15 cellular contexts compared by ENCODE assay signal in the genomic region with DNA sequence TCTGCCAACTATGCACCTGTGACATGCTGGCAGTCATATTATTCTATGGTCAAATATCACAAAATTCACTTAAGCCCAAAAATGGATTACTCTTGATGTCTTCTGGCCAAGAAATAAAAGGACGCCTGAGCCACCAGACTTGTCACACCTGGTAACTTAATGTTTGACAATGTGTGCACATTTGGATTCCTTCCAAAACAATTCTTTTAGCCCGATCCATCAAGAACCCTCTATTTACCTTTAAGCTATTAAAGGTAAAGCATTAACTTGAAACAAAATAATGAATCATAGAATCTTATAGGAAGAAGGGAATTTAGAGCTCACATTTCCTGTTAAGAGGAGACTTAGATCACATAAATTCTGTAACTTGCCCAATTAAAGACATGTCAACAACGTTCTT. TPM values are rescaled to one million over a fixed set of nuclear protein-coding genes. Genes with fewer than 3 reads are reported as not detected.
A peak's percentile ranks its signal among the peaks of the same experiment; 100 is the strongest.
DNase-seq lines count a peak whose midpoint lies in the region; ATAC-seq and TF ChIP-seq lines count a peak whose summit lies in the region.
"Had no signal": no experiment of that assay in that cellular context is flagged by ENCODE, and none has a peak within 500 bp of the region (broad histone marks: within the 10 kb centered on the region; RNA-seq: fewer than 3 reads in every experiment).

No MANE protein-coding gene starts in this region.

- no peaks in the 10 kb centered on the region for H3K36me3 ChIP-seq in kidney epithelial cell (ENCODE audit: control insufficient read depth, insufficient read depth, low read length)

- DNase-seq in DMS79 treated with DMSO at 0.1 percent for 48 hours (lab: John Stamatoyannopoulos, UW) (peak; percentile 75), NCI-H748 (lab: John Stamatoyannopoulos, UW; ENCODE audit: unreplicated experiment) (peak; percentile 85), kidney epithelial cell (ENCODE audit: low read depth) (peak; percentile 28), Kasumi-1 (lab: John Stamatoyannopoulos, UW) (no peak), Right ventricle myocardium inferior (ENCODE audit: missing footprints) (no peak)
- DNase-seq: activated CD8-positive, alpha-beta memory T cell treated with anti-CD3 and anti-CD28 coated beads, Interleukin-2, amount 10 ng/mL, durations not matched to agents 7 days and 5 days; activated naive CD8-positive, alpha-beta T cell treated with anti-CD3 and anti-CD28 coated beads, Interleukin-2, amount 50 U/mL, for 24 hours; esophagus squamous epithelium; hypothalamus; posterior cingulate gyrus; SIG-M5 had no signal

- intact Hi-C loops in Right ventricle myocardium inferior (cut with DNase I) = no loop called here

- no peak overlapping the region for H3K4me3 ChIP-seq in kidney epithelial cell (ENCODE audit: low read depth, low read length)
- H3K4me3 ChIP-seq: esophagus squamous epithelium had no signal

- ATAC-seq in HG02678 (IDR thresholded peaks at IDR 0.05; ENCODE audit: unreplicated experiment) = no peak
- ATAC-seq in Right ventricle myocardium inferior = no peak
- no peak for ATAC-seq in GM21737 (IDR thresholded peaks at IDR 0.05; ENCODE audit: unreplicated experiment)
- ATAC-seq: activated CD8-positive, alpha-beta memory T cell treated with anti-CD3 and anti-CD28 coated beads, Interleukin-2, amount 10 ng/mL, durations not matched to agents 7 days and 5 days; activated naive CD8-positive, alpha-beta T cell treated with anti-CD3 and anti-CD28 coated beads, Interleukin-2, amount 50 U/mL, for 24 hours had no signal

- TF ChIP-seq CTCF in 22Rv1 (IDR thresholded peaks at IDR 0.05) = no peak
- TF ChIP-seq CTCF in kidney epithelial cell (IDR thresholded peaks at IDR 0.05; ENCODE audit: insufficient read depth, low read length, poor library complexity, severe bottlenecking) = no peak

- H3K27me3 ChIP-seq in kidney epithelial cell (ENCODE audit: control insufficient read depth, insufficient read depth, low read length) = no peaks in the 10 kb centered on the region
- H3K27me3 ChIP-seq: esophagus squamous epithelium had no signal

- peak overlapping the region; percentile 85 for H3K27ac ChIP-seq in 22Rv1
- H3K27ac ChIP-seq: esophagus squamous epithelium, HL-60 had no signal

RNA-seq across cellular contexts. Expression of gene NFU1, which starts 46.5 kb away (rescaled TPM):
- 25.4 and 28.4 TPM in 2 replicates for total RNA-seq in kidney epithelial cell
- total RNA-seq in Right ventricle myocardium inferior = 122 TPM

Comparison
In these comparisons a context has a peak if more than half of its experiments do, and no peak if none do; other contexts are left out.
1. DNase-seq: peak in DMS79 treated with DMSO at 0.1 percent for 48 hours (single experiment), NCI-H748 (single experiment) and kidney epithelial cell (single experiment); none in Kasumi-1 (0 of 2) and Right ventricle myocardium inferior (single experiment).